Comparison of ENCODE assay signal across 10 cellular contexts in the genomic region with DNA sequence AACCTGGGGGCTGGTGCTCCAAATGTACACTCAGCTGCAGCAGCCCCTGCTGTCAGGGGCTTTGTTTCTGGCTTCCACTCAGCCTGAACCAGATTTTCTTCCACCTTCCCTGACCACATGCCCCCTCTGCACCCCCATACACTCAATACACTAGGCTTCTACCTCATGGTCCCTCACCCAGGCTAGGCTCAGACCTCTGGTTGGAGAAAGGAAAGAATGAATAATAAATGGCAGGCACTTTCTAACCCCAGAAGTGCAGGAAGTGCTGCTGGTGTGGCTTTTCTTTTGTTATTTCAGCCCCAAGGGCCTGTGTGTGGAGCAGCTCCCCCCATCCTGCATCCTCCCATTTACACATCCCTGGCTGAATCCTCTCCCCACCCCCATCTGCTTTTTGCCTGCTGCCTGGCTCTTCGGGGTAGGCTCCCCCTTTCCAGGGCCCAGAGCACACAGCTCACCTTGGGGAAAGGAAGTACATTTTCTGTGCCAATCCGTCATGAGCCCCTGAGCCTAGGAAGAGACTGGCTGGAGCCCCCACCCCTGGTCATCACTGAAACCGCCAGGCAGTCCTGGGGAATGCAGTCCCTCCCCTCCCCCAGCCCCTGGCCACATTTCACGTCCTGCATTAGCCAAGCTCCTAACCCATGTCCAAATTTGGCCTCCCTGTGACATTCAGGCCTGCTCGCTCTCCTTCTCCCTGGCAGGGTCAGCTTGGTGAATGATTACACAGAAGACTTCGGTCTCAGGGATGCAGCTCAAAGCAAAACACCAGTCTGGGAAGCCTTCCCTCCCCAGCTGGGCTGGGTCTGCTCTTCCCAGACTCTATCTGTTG. TPM values are rescaled to one million over a fixed set of nuclear protein-coding genes. Genes with fewer than 3 reads are reported as not detected.
DNase-seq lines count a peak whose midpoint lies in the region; ATAC-seq and TF ChIP-seq lines count a peak whose summit lies in the region.
"Had no signal": no experiment of that assay in that cellular context is flagged by ENCODE, and none has a peak within 500 bp of the region (broad histone marks: within the 10 kb centered on the region; RNA-seq: fewer than 3 reads in every experiment).

No MANE protein-coding gene starts in this region.

- H2BK20ac ChIP-seq in H9 (ENCODE audit: low read depth, low read length, poor library complexity, severe bottlenecking): no peak overlapping the region

- no peak overlapping the region for H3T11ph ChIP-seq in H9 (ENCODE audit: low read length)

- no peak overlapping the region for H2BK12ac ChIP-seq in H9 (ENCODE audit: insufficient read length, low read depth, low read length)

- H3K4me1 ChIP-seq in H9 (ENCODE audit: insufficient read depth, low read length) (peaks cover 14% of the 10 kb centered on the region), upper lobe of right lung (peaks cover 23% of the 10 kb centered on the region)

- H3K79me1 ChIP-seq in H9 (ENCODE audit: insufficient read depth, low read depth, low read length, poor library complexity, severe bottlenecking): no peaks in the 10 kb centered on the region

- H3K9me3 ChIP-seq in H9 (ENCODE audit: control insufficient read depth, low read depth, low read length) (no peaks in the 10 kb centered on the region), iPS-18c (ENCODE audit: control insufficient read depth, insufficient read depth, low read length) (no peaks in the 10 kb centered on the region), upper lobe of right lung (no peaks in the 10 kb centered on the region)

- DNase-seq in H9: peak; percentile 74
- no peak for DNase-seq in activated T-helper 1 cell treated with anti-CD3 and anti-CD28 coated beads, Interleukin-12 subunit alpha, Interleukin-12 subunit beta, Interleukin-2, Interleukin-4 antibody, amounts not matched to agents 30 ng/mL and 10 ng/mL and 1 ng/mL, durations not matched to agents 14 hours and 24 hours and 36 hours (ENCODE audit: low spot score)
- DNase-seq in renal cortical epithelial cell (ENCODE audit: low read depth): peak; percentile 85
- DNase-seq in foreskin fibroblast: no peak
- DNase-seq in NCI-H345 treated with DMSO at 0.1 percent for 48 hours (lab: John Stamatoyannopoulos, UW; ENCODE audit: unreplicated experiment): no peak
- DNase-seq in upper lobe of right lung: no peak
- DNase-seq: NCI-H446 treated with DMSO at 0.1 percent for 48 hours had no signal

- TF ChIP-seq CTCF in H9 (conservative IDR thresholded peaks at IDR 0.05) (no peak), foreskin fibroblast (IDR thresholded peaks at IDR 0.05; ENCODE audit: low read depth, low read length) (no peak), upper lobe of right lung (IDR thresholded peaks at IDR 0.05) (no peak)

- H3K56ac ChIP-seq in H9 (ENCODE audit: insufficient read length, low read depth, low read length): no peak overlapping the region

- H3K36me3 ChIP-seq in upper lobe of right lung: no peaks in the 10 kb centered on the region

- peak overlapping the region; percentile 66 to 95 (median 92); a peak in 6 of 7 replicates for H3K27ac Mint-ChIP-seq in H9
- H3K27ac Mint-ChIP-seq in activated T-helper 1 cell treated with anti-CD3 and anti-CD28 coated beads, Interleukin-12 subunit alpha, Interleukin-12 subunit beta, Interleukin-2, Interleukin-4 antibody, amounts not matched to agents 30 ng/mL and 10 ng/mL and 1 ng/mL, durations not matched to agents 14 hours and 24 hours and 36 hours: no peak overlapping the region
- H3K27ac Mint-ChIP-seq: activated naive CD8-positive, alpha-beta T cell had no signal

- no peak overlapping the region for H2AFZ ChIP-seq in H9 (ENCODE audit: low read length)

- H3K36me3 Mint-ChIP-seq in H9 (ENCODE audit: insufficient read depth in 1 of 3, low read depth in 3 of 3): no peaks in the 10 kb centered on the region
- no peaks in the 10 kb centered on the region for H3K36me3 Mint-ChIP-seq in activated T-helper 1 cell treated with anti-CD3 and anti-CD28 coated beads, Interleukin-12 subunit alpha, Interleukin-12 subunit beta, Interleukin-2, Interleukin-4 antibody, amounts not matched to agents 30 ng/mL and 10 ng/mL and 1 ng/mL, durations not matched to agents 14 hours and 24 hours and 36 hours (ENCODE audit: low read depth)
- H3K36me3 Mint-ChIP-seq: activated naive CD8-positive, alpha-beta T cell had no signal

- no peak overlapping the region for H4K91ac ChIP-seq in H9 (ENCODE audit: insufficient read length, low read depth, low read length)

- H2BK120ac ChIP-seq in H9 (ENCODE audit: low read depth, low read length, poor library complexity, severe bottlenecking): no peak overlapping the region

- peak overlapping the region; percentile 21; the same call in 1 of the 2 replicates for H3K14ac ChIP-seq in H9 (ENCODE audit: insufficient read depth, low read length)

- H3K27me3 ChIP-seq in H9 (ENCODE audit: insufficient read depth, low read length) (peaks cover 16% of the 10 kb centered on the region; the same call in 1 of the 2 replicates), upper lobe of right lung (peaks cover 15% of the 10 kb centered on the region)

- H3K4me1 Mint-ChIP-seq in H9: peaks cover 52 to 53% of the 10 kb centered on the region in 2 experiments
- peaks cover 22% of the 10 kb centered on the region for H3K4me1 Mint-ChIP-seq in activated T-helper 1 cell treated with anti-CD3 and anti-CD28 coated beads, Interleukin-12 subunit alpha, Interleukin-12 subunit beta, Interleukin-2, Interleukin-4 antibody, amounts not matched to agents 30 ng/mL and 10 ng/mL and 1 ng/mL, durations not matched to agents 14 hours and 24 hours and 36 hours (ENCODE audit: low read depth)

- peak overlapping the region; percentile 18 for H3K4me2 ChIP-seq in H9 (ENCODE audit: insufficient read depth, insufficient read length, low read length)

- H2BK15ac ChIP-seq in H9 (ENCODE audit: low read depth, low read length): no peak overlapping the region

- peaks cover 13% of the 10 kb centered on the region for H3K23me2 ChIP-seq in H9 (ENCODE audit: insufficient read length, low read depth, low read length, poor library complexity, severe bottlenecking)

- H4K8ac ChIP-seq in H9 (replicated peaks; ENCODE audit: insufficient read length, low read depth, low read length): no peak overlapping the region

- H3K79me2 ChIP-seq in H9 (ENCODE audit: insufficient read depth, low read length): no peaks in the 10 kb centered on the region

- H4K20me1 ChIP-seq in H9 (ENCODE audit: control insufficient read depth, insufficient read depth, insufficient read length): no peaks in the 10 kb centered on the region

- H3K27me3 Mint-ChIP-seq in H9 (ENCODE audit: low read depth): peaks cover 62% of the 10 kb centered on the region
- H3K27me3 Mint-ChIP-seq in activated T-helper 1 cell treated with anti-CD3 and anti-CD28 coated beads, Interleukin-12 subunit alpha, Interleukin-12 subunit beta, Interleukin-2, Interleukin-4 antibody, amounts not matched to agents 30 ng/mL and 10 ng/mL and 1 ng/mL, durations not matched to agents 14 hours and 24 hours and 36 hours (ENCODE audit: insufficient read depth): peaks cover 33% of the 10 kb centered on the region

- no peak overlapping the region for H2AK5ac ChIP-seq in H9 (ENCODE audit: insufficient read length, low read length)

- H2BK5ac ChIP-seq in H9 (ENCODE audit: insufficient read length, low read length): no peak overlapping the region

- peak overlapping the region; percentile 71 for H3K18ac ChIP-seq in H9 (ENCODE audit: insufficient read length, low read depth, low read length)

- H3K4me3 Mint-ChIP-seq in H9: peak overlapping the region; percentile 36 to 64
- peak overlapping the region; percentile 29 for H3K4me3 Mint-ChIP-seq in activated T-helper 1 cell treated with anti-CD3 and anti-CD28 coated beads, Interleukin-12 subunit alpha, Interleukin-12 subunit beta, Interleukin-2, Interleukin-4 antibody, amounts not matched to agents 30 ng/mL and 10 ng/mL and 1 ng/mL, durations not matched to agents 14 hours and 24 hours and 36 hours
- H3K4me3 Mint-ChIP-seq: activated naive CD8-positive, alpha-beta T cell had no signal

- intact Hi-C loops in activated T-helper 1 cell treated with anti-CD3 and anti-CD28 coated beads, Interleukin-12 subunit alpha, Interleukin-12 subunit beta, Interleukin-2, Interleukin-4 antibody, amounts not matched to agents 30 ng/mL and 10 ng/mL and 1 ng/mL, durations not matched to agents 14 hours and 24 hours and 36 hours (cut with micrococcal nuclease): no loop called here
- intact Hi-C loops in upper lobe of right lung (cut with DNase I): no loop called here

- H3K27ac ChIP-seq in H9 (ENCODE audit: insufficient read length, low read depth, low read length) (peak overlapping the region; percentile 54), upper lobe of right lung (no peak overlapping the region)

- no peak overlapping the region for H3K9ac ChIP-seq in H9 (ENCODE audit: extremely low read depth, insufficient read length, low read length)

- ATAC-seq in GM19463 (IDR thresholded peaks at IDR 0.05; ENCODE audit: unreplicated experiment) (no peak), upper lobe of right lung (no peak)

- no peak overlapping the region for H3K4ac ChIP-seq in H9 (ENCODE audit: low read depth, low read length)

- H3K9me3 Mint-ChIP-seq in H9: no peaks in the 10 kb centered on the region
- H3K9me3 Mint-ChIP-seq in activated T-helper 1 cell treated with anti-CD3 and anti-CD28 coated beads, Interleukin-12 subunit alpha, Interleukin-12 subunit beta, Interleukin-2, Interleukin-4 antibody, amounts not matched to agents 30 ng/mL and 10 ng/mL and 1 ng/mL, durations not matched to agents 14 hours and 24 hours and 36 hours: no peaks in the 10 kb centered on the region

- WGBS in H9 (ENCODE audit: extremely low coverage, insufficient read length, low lambda C conversion rate): no CpG with 5 or more reads among the region's 6 CpGs

- H4K5ac ChIP-seq in H9 (ENCODE audit: insufficient read length, low read depth, low read length): no peak overlapping the region

- no peak overlapping the region for H3K23ac ChIP-seq in H9 (ENCODE audit: insufficient read length, low read depth, low read length)

- H3K4me3 ChIP-seq in iPS-18c (ENCODE audit: insufficient read depth, low read depth, low read length) (0 out of 2 replicates have a peak overlapping the region, but pooled peaks have one; percentile 10), foreskin fibroblast (ENCODE audit: low read depth in 1 of 2, low read length in 2 of 2) (no peak overlapping the region), upper lobe of right lung (no peak overlapping the region)

RNA-seq across cellular contexts. Expression of a gene that starts 2.6 kb away (rescaled TPM):
- total RNA-seq in H9 (2021) (4.8 and 5.5 TPM in 2 replicates), renal cortical epithelial cell (10.2 and 20.1 TPM in 2 replicates), upper lobe of right lung (37.7 TPM)
- total RNA-seq in activated T-helper 1 cell treated with anti-CD3 and anti-CD28 coated beads, Interleukin-12 subunit alpha, Interleukin-12 subunit beta, Interleukin-2, Interleukin-4 antibody, amounts not matched to agents 30 ng/mL and 10 ng/mL and 1 ng/mL, durations not matched to agents 14 hours and 24 hours and 36 hours: not detected in 2 replicates

Comparison
In these comparisons a context has a peak if more than half of its experiments do, and no peak if none do; other contexts are left out.
1. DNase-seq: peak in H9 (single experiment) and renal cortical epithelial cell (single experiment); none in activated T-helper 1 cell treated with anti-CD3 and anti-CD28 coated beads, Interleukin-12 subunit alpha, Interleukin-12 subunit beta, Interleukin-2, Interleukin-4 antibody, amounts not matched to agents 30 ng/mL and 10 ng/mL and 1 ng/mL, durations not matched to agents 14 hours and 24 hours and 36 hours (single experiment), foreskin fibroblast (0 of 2), NCI-H345 treated with DMSO at 0.1 percent for 48 hours (single experiment) and upper lobe of right lung (single experiment).